Comparison of ENCODE assay signal across 13 cellular contexts in genomic region chr11:75850787-75851186, GRCh38. TPM values are rescaled to one million over a fixed set of nuclear protein-coding genes. Genes with fewer than 3 reads are reported as not detected.
A peak's percentile ranks its signal among the peaks of the same experiment; 100 is the strongest.
DNase-seq lines count a peak whose midpoint lies in the region; ATAC-seq, FAIRE-seq and TF ChIP-seq lines count a peak whose summit lies in the region.
"Had no signal": no experiment of that assay in that cellular context is flagged by ENCODE, and none has a peak within 500 bp of the region (broad histone marks: within the 10 kb centered on the region; RNA-seq: fewer than 3 reads in every experiment).

No MANE protein-coding gene starts in this region.

- H3K4me1 Mint-ChIP-seq in activated CD4-positive, alpha-beta T cell treated with anti-CD3 and anti-CD28 coated beads for 36 hours, result peaks cover 11% of the 10 kb centered on the region
- peaks cover 10 to 44% (median 25%) of the 10 kb centered on the region in 4 donors for H3K4me1 Mint-ChIP-seq in naive thymus-derived CD8-positive, alpha-beta T cell

- H3K4me2 ChIP-seq in skeletal muscle satellite cell (ENCODE audit: low read length), result peak overlapping the region; percentile 31

- POLR2A ChIA-PET in activated CD4-positive, alpha-beta T cell treated with anti-CD3 and anti-CD28 coated beads for 36 hours (lab: Charles Lee), result no interaction called here
- POLR2A ChIA-PET in naive thymus-derived CD8-positive, alpha-beta T cell (lab: Charles Lee), result no interaction called here

- no peaks in the 10 kb centered on the region for H3K27me3 Mint-ChIP-seq in activated CD4-positive, alpha-beta T cell treated with anti-CD3 and anti-CD28 coated beads for 36 hours
- no peaks in the 10 kb centered on the region for H3K27me3 Mint-ChIP-seq in naive thymus-derived CD8-positive, alpha-beta T cell
- H3K27me3 Mint-ChIP-seq: activated CD8-positive, alpha-beta T cell treated with anti-CD3 and anti-CD28 coated beads for 36 hours had no signal

- no peak overlapping the region for H3K4me3 ChIP-seq in skeletal muscle satellite cell (ENCODE audit: low read length)
- H3K4me3 ChIP-seq: SJCRH30 had no signal

- FAIRE-seq in RCC 7860 (lab: Jason Lieb, UNC), result no peak

- ATAC-seq in foreskin keratinocyte, result no peak
- ATAC-seq in activated CD4-positive, alpha-beta T cell treated with anti-CD3 and anti-CD28 coated beads for 36 hours, result no peak
- no peak for ATAC-seq in naive thymus-derived CD8-positive, alpha-beta T cell
- ATAC-seq: activated CD8-positive, alpha-beta T cell treated with anti-CD3 and anti-CD28 coated beads for 36 hours had no signal

- intact Hi-C loops in activated CD4-positive, alpha-beta T cell treated with anti-CD3 and anti-CD28 coated beads for 36 hours (cut with DNase I, micrococcal nuclease), result no loop called here

- peaks cover 14% of the 10 kb centered on the region for H3K36me3 Mint-ChIP-seq in activated CD4-positive, alpha-beta T cell treated with anti-CD3 and anti-CD28 coated beads for 36 hours (ENCODE audit: low read depth)
- H3K36me3 Mint-ChIP-seq in naive thymus-derived CD8-positive, alpha-beta T cell, result peaks cover 0 to 32% (median 0%) of the 10 kb centered on the region in 3 donors

- peak overlapping the region; percentile 27 for H3K27ac ChIP-seq in foreskin keratinocyte
- H3K27ac ChIP-seq: SJCRH30 had no signal

- H3K9me3 Mint-ChIP-seq in activated CD4-positive, alpha-beta T cell treated with anti-CD3 and anti-CD28 coated beads for 36 hours (ENCODE audit: low read depth), result no peaks in the 10 kb centered on the region
- H3K9me3 Mint-ChIP-seq in naive thymus-derived CD8-positive, alpha-beta T cell, result no peaks in the 10 kb centered on the region
- H3K9me3 Mint-ChIP-seq: activated CD8-positive, alpha-beta T cell treated with anti-CD3 and anti-CD28 coated beads for 36 hours had no signal

- H3K36me3 ChIP-seq in skeletal muscle satellite cell (ENCODE audit: insufficient read depth, low read length), result peaks cover 3% of the 10 kb centered on the region
- H3K36me3 ChIP-seq: SJCRH30 had no signal

- no peak overlapping the region for H3K4me3 Mint-ChIP-seq in activated CD4-positive, alpha-beta T cell treated with anti-CD3 and anti-CD28 coated beads for 36 hours
- H3K4me3 Mint-ChIP-seq in naive thymus-derived CD8-positive, alpha-beta T cell, result no peak overlapping the region
- H3K4me3 Mint-ChIP-seq: activated CD8-positive, alpha-beta T cell treated with anti-CD3 and anti-CD28 coated beads for 36 hours had no signal

- H3K9me3 ChIP-seq in skeletal muscle satellite cell (replicated peaks; ENCODE audit: low read length), result no peaks in the 10 kb centered on the region
- H3K9me3 ChIP-seq: SJCRH30 had no signal

- H3K4me1 ChIP-seq in foreskin keratinocyte (peaks cover 5% of the 10 kb centered on the region), skeletal muscle satellite cell (ENCODE audit: control insufficient read depth, insufficient read depth, low read length) (peaks cover 10% of the 10 kb centered on the region)

- peak overlapping the region; percentile 16 for H3K9ac ChIP-seq in skeletal muscle satellite cell (ENCODE audit: low read depth, low read length)

- H3K27me3 ChIP-seq in foreskin keratinocyte (no peaks in the 10 kb centered on the region), skeletal muscle satellite cell (ENCODE audit: control insufficient read depth, insufficient read depth, low read length) (no peaks in the 10 kb centered on the region)
- H3K27me3 ChIP-seq: SJCRH30 had no signal

- DNase-seq in GM03348 (ENCODE audit: low spot score), result peak; percentile 7
- peak; percentile 41 for DNase-seq in SKM-1 (lab: John Stamatoyannopoulos, UW; ENCODE audit: unreplicated experiment)
- no peak for DNase-seq in foreskin keratinocyte
- DNase-seq in activated CD4-positive, alpha-beta T cell treated with anti-CD3 and anti-CD28 coated beads for 36 hours, result no peak
- DNase-seq in ecto neural progenitor cell (ENCODE audit: low spot score), result no peak
- DNase-seq in naive thymus-derived CD8-positive, alpha-beta T cell, result no peak
- no peak for DNase-seq in RCC 7860 (ENCODE audit: low spot score)
- DNase-seq: activated CD8-positive, alpha-beta T cell treated with anti-CD3 and anti-CD28 coated beads for 36 hours; IMR-90; NCI-H2171 treated with DMSO at 0.1 percent for 48 hours; retina; SJCRH30 had no signal

- CTCF ChIA-PET in activated CD4-positive, alpha-beta T cell treated with anti-CD3 and anti-CD28 coated beads for 36 hours (lab: Charles Lee), result interaction anchor here (1.8 kb wide), 1 partner anchor 17 kb away, joined by 8 read pairs; no protein-coding TSS in a partner anchor

- no peak for TF ChIP-seq CTCF in foreskin keratinocyte (conservative IDR thresholded peaks at IDR 0.05)

- H3K27ac Mint-ChIP-seq in activated CD4-positive, alpha-beta T cell treated with anti-CD3 and anti-CD28 coated beads for 36 hours, result no peak overlapping the region
- H3K27ac Mint-ChIP-seq in naive thymus-derived CD8-positive, alpha-beta T cell, result peak overlapping the region in 4 of 10 donors; percentile 6 to 84 (median 28)

RNA-seq across cellular contexts. Expression of gene UVRAG, which starts 35.8 kb away (rescaled TPM):
- total RNA-seq in foreskin keratinocyte, result 13.5 and 15.2 TPM in 2 replicates
- polyA plus RNA-seq in foreskin keratinocyte, result 6.3 and 6.4 TPM in 2 replicates
- 14.4 and 18.0 TPM in 2 replicates for total RNA-seq in skeletal muscle satellite cell (2012; rRNA removed)
- 10 to 100 TPM; 11.4 to 13.4 TPM for total RNA-seq in activated CD4-positive, alpha-beta T cell treated with anti-CD3 and anti-CD28 coated beads for 36 hours
- 10 to 100 TPM; 20.2 to 22.3 TPM for total RNA-seq in naive thymus-derived CD8-positive, alpha-beta T cell
- 10 to 100 TPM in 2 of 3 donors, 1 to 10 TPM in 1; 8.9 to 12.6 (median 10.4) TPM for polyA plus RNA-seq in naive thymus-derived CD8-positive, alpha-beta T cell

Comparison
In these comparisons a context has a peak if more than half of its experiments do, and no peak if none do; other contexts are left out.
1. DNase-seq: peak in GM03348 (single experiment) and SKM-1 (single experiment); none in foreskin keratinocyte (0 of 2), activated CD4-positive, alpha-beta T cell treated with anti-CD3 and anti-CD28 coated beads for 36 hours (single experiment), ecto neural progenitor cell (single experiment), naive thymus-derived CD8-positive, alpha-beta T cell (0 of 10) and RCC 7860 (single experiment).